Comparison of ENCODE assay signal across 21 cellular contexts in the genomic region with DNA sequence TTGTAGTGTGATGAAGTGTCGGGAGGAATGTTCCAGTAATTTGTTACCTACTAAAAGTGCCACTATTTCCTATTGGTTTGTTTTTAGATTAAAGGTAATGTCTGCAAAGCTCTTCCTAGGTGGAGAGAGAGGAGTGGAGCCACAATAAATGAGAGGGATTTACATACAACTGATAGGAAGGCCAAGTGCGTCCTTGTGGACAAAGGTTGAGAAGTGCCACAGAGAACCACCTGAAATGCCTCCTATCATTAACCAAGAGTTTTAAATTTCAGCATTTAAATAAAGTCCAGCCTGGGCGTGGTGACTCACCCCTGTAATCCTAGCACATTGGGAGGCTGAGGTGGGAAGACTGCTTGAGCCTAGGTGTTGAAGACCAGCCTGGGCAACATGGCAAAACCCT.
"Had no signal": no experiment of that assay in that cellular context is flagged by ENCODE, and none has a peak within 500 bp of the region (broad histone marks: within the 10 kb centered on the region; RNA-seq: fewer than 3 reads in every experiment).

No MANE protein-coding gene starts in this region.

- H3K27ac Mint-ChIP-seq: activated CD4-positive, alpha-beta memory T cell treated with anti-CD3 and anti-CD28 coated beads for 36 hours; activated CD4-positive, alpha-beta T cell treated with anti-CD3 and anti-CD28 coated beads, Interleukin-2, amount 10 ng/mL, durations not matched to agents 24 days and 14 days; activated naive CD4-positive, alpha-beta T cell treated with anti-CD3 and anti-CD28 coated beads, Interleukin-2, amount 10 ng/mL, durations not matched to agents 7 days and 5 days; T-helper 17 cell; WTC11 had no signal

- H3K4me2 ChIP-seq: PC-9 had no signal

- H3K4me3 ChIP-seq: PC-9 had no signal

- H3K4me3 Mint-ChIP-seq: activated CD4-positive, alpha-beta memory T cell treated with anti-CD3 and anti-CD28 coated beads for 36 hours; activated CD4-positive, alpha-beta T cell treated with anti-CD3 and anti-CD28 coated beads, Interleukin-2, amount 10 ng/mL, durations not matched to agents 24 days and 14 days; activated naive CD4-positive, alpha-beta T cell treated with anti-CD3 and anti-CD28 coated beads, Interleukin-2, amount 10 ng/mL, durations not matched to agents 7 days and 5 days; activated T-cell treated with anti-CD3 and anti-CD28 coated beads, Interleukin-2, amount 50 U/mL, for 4 hours; T-helper 17 cell; WTC11 had no signal

- DNase-seq: activated CD4-positive, alpha-beta memory T cell treated with anti-CD3 and anti-CD28 coated beads for 36 hours; activated CD4-positive, alpha-beta T cell treated with anti-CD3 and anti-CD28 coated beads, Interleukin-2, amount 10 ng/mL, durations not matched to agents 24 days and 14 days; activated CD4-positive, CD25-positive, alpha-beta regulatory T cell treated with anti-CD3 and anti-CD28 coated beads, Interleukin-2, amount 50 U/mL, for 72 hours; activated CD8-positive, alpha-beta memory T cell treated with anti-CD3 and anti-CD28 coated beads for 24 hours; activated effector memory CD4-positive, alpha-beta T cell treated with anti-CD3 and anti-CD28 coated beads, Interleukin-2, amount 50 U/mL, for 16 hours; activated naive CD4-positive, alpha-beta T cell treated with anti-CD3 and anti-CD28 coated beads, Interleukin-2, amount 10 ng/mL, durations not matched to agents 7 days and 5 days; activated T-cell treated with anti-CD3 and anti-CD28 coated beads, Interleukin-2, amount 50 U/mL, for 4 hours; aorta; central memory CD4-positive, alpha-beta T cell; Karpas-422; MM.1S; NCI-H1105; NCI-H1436; NCI-H187; NCI-H2081; NCI-H510A treated with DMSO at 0.1 percent for 48 hours; PC-9; SHP77 treated with DMSO at 0.1 percent for 48 hours; T-helper 17 cell; T-helper 9 cell had no signal

- H2AFZ ChIP-seq: PC-9 had no signal

- H3K9me3 Mint-ChIP-seq: activated CD4-positive, alpha-beta memory T cell treated with anti-CD3 and anti-CD28 coated beads for 36 hours; activated naive CD4-positive, alpha-beta T cell treated with anti-CD3 and anti-CD28 coated beads, Interleukin-2, amount 10 ng/mL, durations not matched to agents 7 days and 5 days; activated T-cell treated with anti-CD3 and anti-CD28 coated beads, Interleukin-2, amount 50 U/mL, for 4 hours had no signal

- H3K27ac ChIP-seq: PC-9 had no signal

- ATAC-seq: activated T-cell treated with anti-CD3 and anti-CD28 coated beads, Interleukin-2, amount 50 U/mL, for 4 hours; T-helper 17 cell; WTC11 had no signal

- H3K27me3 Mint-ChIP-seq: T-helper 17 cell had no signal
